20 cellular contexts compared by ENCODE assay signal in the genomic region with DNA sequence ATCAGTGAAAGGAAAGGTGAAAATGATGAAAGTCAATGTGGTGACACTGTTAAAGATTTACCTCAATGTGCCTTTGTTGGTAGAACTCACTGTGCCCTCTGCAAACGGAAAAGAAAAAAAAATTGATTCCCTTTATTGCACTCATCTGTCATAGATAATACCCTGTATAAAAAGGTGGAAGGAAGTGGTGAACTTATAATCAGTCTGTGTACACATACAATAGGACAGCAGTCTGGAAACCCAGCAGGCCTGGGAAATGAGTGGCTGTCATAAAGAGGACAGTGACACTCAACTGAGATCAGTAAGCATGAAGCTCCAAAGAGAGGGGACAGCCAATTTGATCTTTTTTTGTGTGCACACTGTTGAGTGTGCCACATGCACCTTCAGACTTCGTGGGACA.
"Had no signal": no experiment of that assay in that cellular context is flagged by ENCODE, and none has a peak within 500 bp of the region (broad histone marks: within the 10 kb centered on the region; RNA-seq: fewer than 3 reads in every experiment).

No MANE protein-coding gene starts in this region.

- H3K4me1 ChIP-seq: colonic mucosa, left lung, tibial artery had no signal

- H3K27ac Mint-ChIP-seq: activated CD4-positive, alpha-beta memory T cell treated with anti-CD3 and anti-CD28 coated beads for 36 hours; effector memory CD8-positive, alpha-beta T cell; immature natural killer cell; naive thymus-derived CD4-positive, alpha-beta T cell; stimulated activated effector memory CD8-positive, alpha-beta T cell treated with anti-CD3 and anti-CD28 coated beads, Interleukin-12 subunit alpha, Interleukin-12 subunit beta, amount 100 ng/mL, for 72 hours; stimulated activated naive CD8-positive, alpha-beta T cell treated with anti-CD3 and anti-CD28 coated beads, Interleukin-15, amount 100 ng/mL, for 72 hours had no signal

- H3K9me3 Mint-ChIP-seq: neural crest cell had no signal

- H3K9me3 ChIP-seq: colonic mucosa, left lung, tibial artery had no signal

- H3K36me3 ChIP-seq: colonic mucosa, left lung, tibial artery had no signal

- H3K79me2 ChIP-seq: hepatocyte had no signal

- H3K4me3 ChIP-seq: colonic mucosa, dorsolateral prefrontal cortex, hepatocyte, left lung, lung, tibial artery had no signal

- H3K4me2 ChIP-seq: hepatocyte had no signal

- H3K27me3 ChIP-seq: colonic mucosa, dorsolateral prefrontal cortex, left lung, tibial artery had no signal

- DNase-seq: activated CD4-positive, alpha-beta memory T cell treated with anti-CD3 and anti-CD28 coated beads for 36 hours; activated CD4-positive, alpha-beta T cell treated with anti-CD3 and anti-CD28 coated beads for 48 hours; activated naive CD4-positive, alpha-beta T cell treated with Interleukin-2 at 50 U/mL for 16 hours; activated T-cell treated with anti-CD3 and anti-CD28 coated beads, Interleukin-2, amount 50 U/mL, for 48 hours; amygdala; colonic mucosa; dorsolateral prefrontal cortex; effector memory CD8-positive, alpha-beta T cell; glutamatergic neuron; immature natural killer cell; left lung; naive thymus-derived CD4-positive, alpha-beta T cell; small intestine; stimulated activated CD4-positive, alpha-beta T cell treated with anti-CD3 and anti-CD28 coated beads, Interleukin-2, amount 100 ng/mL, for 24 hours; stimulated activated naive CD8-positive, alpha-beta T cell treated with anti-CD3 and anti-CD28 coated beads, Interleukin-15, amount 100 ng/mL, for 72 hours; tibial artery had no signal

- H3K4me3 Mint-ChIP-seq: activated CD4-positive, alpha-beta memory T cell treated with anti-CD3 and anti-CD28 coated beads for 36 hours; effector memory CD8-positive, alpha-beta T cell; immature natural killer cell; naive thymus-derived CD4-positive, alpha-beta T cell; neural crest cell; stimulated activated effector memory CD8-positive, alpha-beta T cell treated with anti-CD3 and anti-CD28 coated beads, Interleukin-12 subunit alpha, Interleukin-12 subunit beta, amount 100 ng/mL, for 72 hours; stimulated activated naive CD8-positive, alpha-beta T cell treated with anti-CD3 and anti-CD28 coated beads, Interleukin-15, amount 100 ng/mL, for 72 hours had no signal

- H3K27ac ChIP-seq: colonic mucosa, dorsolateral prefrontal cortex, hepatocyte, left lung, tibial artery had no signal

- H3K27me3 Mint-ChIP-seq: activated CD4-positive, alpha-beta memory T cell treated with anti-CD3 and anti-CD28 coated beads for 36 hours; effector memory CD8-positive, alpha-beta T cell; naive thymus-derived CD4-positive, alpha-beta T cell; stimulated activated naive CD8-positive, alpha-beta T cell treated with anti-CD3 and anti-CD28 coated beads, Interleukin-15, amount 100 ng/mL, for 72 hours had no signal

- H3K4me1 Mint-ChIP-seq: immature natural killer cell; naive thymus-derived CD4-positive, alpha-beta T cell; neural crest cell; stimulated activated effector memory CD8-positive, alpha-beta T cell treated with anti-CD3 and anti-CD28 coated beads, Interleukin-12 subunit alpha, Interleukin-12 subunit beta, amount 100 ng/mL, for 72 hours; stimulated activated naive CD8-positive, alpha-beta T cell treated with anti-CD3 and anti-CD28 coated beads, Interleukin-15, amount 100 ng/mL, for 72 hours had no signal

- H2AFZ ChIP-seq: hepatocyte had no signal

- H3K36me3 Mint-ChIP-seq: activated CD4-positive, alpha-beta memory T cell treated with anti-CD3 and anti-CD28 coated beads for 36 hours; immature natural killer cell; naive thymus-derived CD4-positive, alpha-beta T cell; stimulated activated effector memory CD8-positive, alpha-beta T cell treated with anti-CD3 and anti-CD28 coated beads, Interleukin-12 subunit alpha, Interleukin-12 subunit beta, amount 100 ng/mL, for 72 hours had no signal
